In the genomic region with DNA sequence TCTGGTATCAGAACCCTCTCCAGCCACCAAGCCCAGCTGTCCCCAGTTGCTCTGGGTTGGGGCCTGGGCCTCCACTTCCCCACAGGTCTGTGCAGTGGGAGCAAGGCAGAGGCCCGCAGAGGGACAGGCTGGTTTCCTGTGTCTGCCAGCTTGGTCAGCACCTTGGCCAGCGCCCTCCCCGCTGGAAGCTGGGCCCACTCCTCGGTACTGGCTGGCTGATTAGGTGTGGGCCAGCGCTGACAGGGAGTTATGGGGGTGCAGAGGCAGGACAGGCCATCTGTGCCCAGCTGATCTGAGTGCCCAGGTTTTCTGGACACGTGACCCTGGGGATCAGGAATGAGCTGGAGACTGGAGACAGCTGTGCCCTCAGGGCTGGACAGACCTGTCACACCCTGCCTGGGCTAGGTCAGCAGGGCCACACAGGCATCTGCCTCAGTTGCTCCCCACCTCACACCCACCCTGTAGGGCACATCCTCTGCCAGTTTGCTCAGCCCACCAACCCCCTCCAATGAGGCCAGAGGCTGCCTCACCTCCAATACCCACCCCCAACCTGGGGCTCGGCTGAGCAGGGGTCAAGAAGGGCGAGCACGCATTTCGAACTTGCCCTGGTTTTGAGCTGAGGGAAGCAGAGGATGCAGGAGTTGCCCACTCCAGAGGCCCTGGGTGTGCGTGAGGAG, we compare ENCODE assay signal across 1 cellular context.
TF ChIP-seq lines count a peak whose summit lies in the region.

No MANE protein-coding gene starts in this region.

TF ChIP-seq in WTC11, 78 proteins besides CTCF, POLR2A, EP300 and RAD21 (continued from another document):
- no peak for TF ChIP-seq ZNF512 (CRISPR knock-in tag; IDR thresholded peaks at IDR 0.05; ENCODE audit: borderline replicate concordance)
- TF ChIP-seq USF1 (CRISPR knock-in tag; IDR thresholded peaks at IDR 0.05) = peak; percentile 63; the same call in 1 of the 2 replicates
TF ChIP-seq in WTC11: peak in this region for 30.
